In genomic region chr7:108188724-108189123, GRCh38 we compare ENCODE assay signal across 8 cellular contexts. TPM values are rescaled to one million over a fixed set of nuclear protein-coding genes. Genes with fewer than 3 reads are reported as not detected.
"Had no signal": no experiment of that assay in that cellular context is flagged by ENCODE, and none has a peak within 500 bp of the region (broad histone marks: within the 10 kb centered on the region; RNA-seq: fewer than 3 reads in every experiment).

No MANE protein-coding gene starts in this region.

- H3K9ac ChIP-seq: GM23248 had no signal

- FAIRE-seq: H54, HTR-8/SVneo had no signal

- H2AFZ ChIP-seq: GM23248 had no signal

- DNase-seq: GM23248, GOT3, H9, HCEC 1CT, IMR-90 had no signal

- H3K4me3 ChIP-seq: GM23248 had no signal

- H3K27ac ChIP-seq: GM23248 had no signal

RNA-seq across cellular contexts. Expression of gene LAMB4, which starts 58.6 kb away (rescaled TPM):
- total RNA-seq: GM23248, H9, HT-29 had no signal
